Comparison of ENCODE assay signal across 11 cellular contexts in the genomic region with DNA sequence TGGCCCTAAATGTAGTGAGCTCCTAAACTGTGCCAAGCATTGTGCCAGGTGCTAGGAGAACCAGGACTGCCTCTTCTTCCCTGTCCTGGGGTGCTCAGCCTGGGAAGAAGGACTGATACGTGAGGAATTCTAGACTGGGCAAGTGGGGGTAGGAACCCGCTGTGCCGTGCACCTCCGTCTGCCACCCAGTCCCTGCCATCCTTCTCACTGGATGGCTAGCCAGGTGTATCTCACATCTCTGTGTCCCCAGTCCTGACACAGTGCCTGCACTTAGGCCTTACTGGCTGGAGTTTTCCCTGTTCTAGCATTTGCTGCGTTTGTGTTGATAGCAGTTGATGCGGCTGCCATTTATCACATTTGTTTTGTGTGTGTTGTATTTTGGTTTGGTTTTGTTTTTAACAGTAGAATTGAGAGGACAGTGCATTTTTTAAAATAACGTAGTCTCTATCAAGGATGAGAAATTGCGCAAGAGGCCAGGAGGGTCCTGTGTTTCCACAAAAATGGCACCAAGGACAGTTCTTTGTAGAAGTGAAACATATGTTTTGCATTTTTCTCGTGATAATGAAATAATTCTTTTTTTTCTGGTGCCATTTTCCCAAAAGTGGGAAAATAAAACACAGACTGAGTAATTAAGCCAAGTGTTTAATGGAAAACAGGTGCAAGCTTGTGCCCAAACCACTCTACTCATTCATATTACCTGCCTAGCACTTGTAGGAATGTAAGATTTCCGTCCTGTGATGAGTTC. TPM values are rescaled to one million over a fixed set of nuclear protein-coding genes. Genes with fewer than 3 reads are reported as not detected.
A peak's percentile ranks its signal among the peaks of the same experiment; 100 is the strongest.
DNase-seq lines count a peak whose midpoint lies in the region; ATAC-seq and TF ChIP-seq lines count a peak whose summit lies in the region.
"Had no signal": no experiment of that assay in that cellular context is flagged by ENCODE, and none has a peak within 500 bp of the region (broad histone marks: within the 10 kb centered on the region; RNA-seq: fewer than 3 reads in every experiment).

No MANE protein-coding gene starts in this region.

- TF ChIP-seq POLR2A in suprapubic skin (IDR thresholded peaks at IDR 0.05), result no peak

- H3K27ac ChIP-seq in layer of hippocampus (ENCODE audit: low read depth, low read length) (peak overlapping the region; percentile 23), suprapubic skin (peak overlapping the region; percentile 57)

- peaks cover 52% of the 10 kb centered on the region for H3K36me3 Mint-ChIP-seq in activated naive CD4-positive, alpha-beta T cell treated with anti-CD3 and anti-CD28 coated beads, Interleukin-2, amount 10 ng/mL, durations not matched to agents 7 days and 5 days
- peaks cover 18 to 25% of the 10 kb centered on the region in 2 donors for H3K36me3 Mint-ChIP-seq in activated naive CD4-positive, alpha-beta T cell treated with anti-CD3 and anti-CD28 coated beads, Interleukin-2, amount 50 U/mL, for 72 hours

- no peak for ATAC-seq in activated naive CD4-positive, alpha-beta T cell treated with anti-CD3 and anti-CD28 coated beads, Interleukin-2, amount 50 U/mL, for 72 hours
- ATAC-seq: activated CD4-positive, CD25-positive, alpha-beta regulatory T cell treated with anti-CD3 and anti-CD28 coated beads, Interleukin-2, amount 50 U/mL, for 24 hours had no signal

- H3K27me3 ChIP-seq in layer of hippocampus (ENCODE audit: control insufficient read depth, insufficient read depth, low read length) (no peaks in the 10 kb centered on the region), suprapubic skin (no peaks in the 10 kb centered on the region)

- H3K36me3 ChIP-seq in suprapubic skin, result peaks cover 4% of the 10 kb centered on the region

- H3K4me1 ChIP-seq in suprapubic skin, result peaks cover 21% of the 10 kb centered on the region

- H3K4me3 Mint-ChIP-seq in activated naive CD4-positive, alpha-beta T cell treated with anti-CD3 and anti-CD28 coated beads, Interleukin-2, amount 10 ng/mL, durations not matched to agents 7 days and 5 days, result no peak overlapping the region

- CTCF ChIA-PET in activated naive CD4-positive, alpha-beta T cell treated with anti-CD3 and anti-CD28 coated beads, Interleukin-2, amount 10 ng/mL, durations not matched to agents 7 days and 5 days (lab: Charles Lee), result interaction anchor here (1.2 kb wide), 1 partner anchor 42 kb away, joined by 3 read pairs; no protein-coding TSS in a partner anchor

- WGBS in suprapubic skin, result 80% methylated on average over 10 of the region's 10 CpGs

- no peak overlapping the region for H3K4me3 ChIP-seq in suprapubic skin

- no peak for TF ChIP-seq CTCF in suprapubic skin (IDR thresholded peaks at IDR 0.05)

- H3K27me3 Mint-ChIP-seq in activated naive CD4-positive, alpha-beta T cell treated with anti-CD3 and anti-CD28 coated beads, Interleukin-2, amount 10 ng/mL, durations not matched to agents 7 days and 5 days, result no peaks in the 10 kb centered on the region

- H3K27ac Mint-ChIP-seq in activated naive CD4-positive, alpha-beta T cell treated with anti-CD3 and anti-CD28 coated beads, Interleukin-2, amount 10 ng/mL, durations not matched to agents 7 days and 5 days, result peak overlapping the region; percentile 74
- peak overlapping the region; percentile 91 to 94 for H3K27ac Mint-ChIP-seq in activated naive CD4-positive, alpha-beta T cell treated with anti-CD3 and anti-CD28 coated beads, Interleukin-2, amount 50 U/mL, for 72 hours

- TF ChIP-seq EP300 in suprapubic skin (IDR thresholded peaks at IDR 0.05), result no peak

- H3K9me3 Mint-ChIP-seq in activated naive CD4-positive, alpha-beta T cell treated with anti-CD3 and anti-CD28 coated beads, Interleukin-2, amount 10 ng/mL, durations not matched to agents 7 days and 5 days, result no peaks in the 10 kb centered on the region
- no peaks in the 10 kb centered on the region for H3K9me3 Mint-ChIP-seq in activated naive CD4-positive, alpha-beta T cell treated with anti-CD3 and anti-CD28 coated beads, Interleukin-2, amount 50 U/mL, for 72 hours

- peaks cover 91% of the 10 kb centered on the region for H3K4me1 Mint-ChIP-seq in activated naive CD4-positive, alpha-beta T cell treated with anti-CD3 and anti-CD28 coated beads, Interleukin-2, amount 10 ng/mL, durations not matched to agents 7 days and 5 days

- H3K9me3 ChIP-seq in suprapubic skin, result no peaks in the 10 kb centered on the region

- DNase-seq in activated naive CD4-positive, alpha-beta T cell treated with anti-CD3 and anti-CD28 coated beads, Interleukin-2, amount 10 ng/mL, durations not matched to agents 7 days and 5 days, result no peak
- DNase-seq in activated naive CD4-positive, alpha-beta T cell treated with anti-CD3 and anti-CD28 coated beads, Interleukin-2, amount 50 U/mL, for 16 hours, result no peak
- no peak for DNase-seq in activated naive CD4-positive, alpha-beta T cell treated with anti-CD3 and anti-CD28 coated beads, Interleukin-2, amount 50 U/mL, for 72 hours (ENCODE audit: low spot score in 2 of 2)
- DNase-seq in suprapubic skin (ENCODE audit: low spot score in 2 of 2) (peak in 1 of 2 donors; percentile 74), RPMI8226 (no peak), inferior parietal cortex (ENCODE audit: extremely low spot score) (no peak)
- DNase-seq in activated CD4-positive, CD25-positive, alpha-beta regulatory T cell treated with anti-CD3 and anti-CD28 coated beads, Interleukin-2, amount 50 U/mL, for 72 hours, result no peak
- DNase-seq: NCI-H1048 had no signal

RNA-seq across cellular contexts. Expression of a gene that starts 4.7 kb away (rescaled TPM):
- 10 to 100 TPM; 55.0 to 55.4 TPM for total RNA-seq in activated naive CD4-positive, alpha-beta T cell treated with anti-CD3 and anti-CD28 coated beads, Interleukin-2, amount 50 U/mL, for 72 hours
- total RNA-seq in suprapubic skin, result 1 to 10 TPM; 2.3 to 7.0 (median 4.4) TPM
- total RNA-seq: OCI-LY7 had no signal

RNA-seq across cellular contexts. Expression of a gene that starts 53.7 kb away (rescaled TPM):
- 1 to 10 TPM; 2.0 to 8.4 TPM for total RNA-seq in activated naive CD4-positive, alpha-beta T cell treated with anti-CD3 and anti-CD28 coated beads, Interleukin-2, amount 50 U/mL, for 72 hours
- total RNA-seq in suprapubic skin, result not detected

Comparison
In these comparisons a context has a peak if more than half of its experiments do, and no peak if none do; other contexts are left out.
1. RNA of a gene that starts 4.7 kb away (total RNA-seq): 55.0 to 55.4 TPM in activated naive CD4-positive, alpha-beta T cell treated with anti-CD3 and anti-CD28 coated beads, Interleukin-2, amount 50 U/mL, for 72 hours; 2.3 to 7.0 TPM in suprapubic skin; every median in the first group is over 4 times any median in the second.